ENCODE assay signal across 16 cellular contexts in the genomic region with DNA sequence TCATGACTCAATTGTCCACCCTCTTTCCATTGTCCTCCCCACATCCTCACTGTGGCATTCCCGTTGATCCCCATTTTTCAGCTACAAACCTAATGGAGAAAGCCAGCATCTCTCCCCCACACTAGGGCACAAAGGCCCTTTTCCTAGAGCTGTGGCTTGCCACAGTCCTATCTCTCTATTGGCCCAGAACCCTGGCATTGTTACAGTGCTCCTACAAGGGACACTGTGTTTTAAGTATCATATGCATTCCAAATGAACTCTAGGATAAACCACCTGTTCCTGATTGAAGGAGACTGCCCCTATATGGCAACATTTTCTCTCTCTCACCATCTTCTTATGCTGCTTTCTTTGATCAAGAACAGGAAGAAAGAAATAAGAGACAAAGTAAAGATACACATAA.
"Had no signal": no experiment of that assay in that cellular context is flagged by ENCODE, and none has a peak within 500 bp of the region (broad histone marks: within the 10 kb centered on the region; RNA-seq: fewer than 3 reads in every experiment).

No MANE protein-coding gene starts in this region.

- H3K36me3 Mint-ChIP-seq: activated CD4-positive, alpha-beta memory T cell treated with anti-CD3 and anti-CD28 coated beads for 36 hours; natural killer cell treated with Interleukin-12 subunit alpha and Interleukin-12 subunit beta and Interleukin-15 and Interleukin-18, amount 100 ng/mL, for 72 hours had no signal

- H3K27me3 Mint-ChIP-seq: activated CD4-positive, alpha-beta memory T cell treated with anti-CD3 and anti-CD28 coated beads for 36 hours; memory B cell; natural killer cell treated with Interleukin-12 subunit alpha and Interleukin-12 subunit beta and Interleukin-15 and Interleukin-18, amount 100 ng/mL, for 72 hours had no signal

- DNase-seq: activated CD4-positive, alpha-beta memory T cell treated with anti-CD3 and anti-CD28 coated beads for 36 hours; activated CD4-positive, alpha-beta T cell treated with anti-CD3 and anti-CD28 coated beads for 1 hour; activated gamma-delta T cell treated with Interleukin-2 at 50 U/mL for 16 hours; activated T-cell treated with anti-CD3 and anti-CD28 coated beads, Interleukin-2, amount 50 U/mL, for 48 hours; dorsolateral prefrontal cortex; islet precursor cell; stimulated activated CD4-positive, alpha-beta T cell treated with anti-CD3 and anti-CD28 coated beads, Interleukin-2, amount 100 ng/mL, for 48 hours; stimulated activated naive CD4-positive, alpha-beta T cell; SW 1271; upper lobe of left lung had no signal

- H3K4me3 Mint-ChIP-seq: activated CD4-positive, alpha-beta memory T cell treated with anti-CD3 and anti-CD28 coated beads for 36 hours; memory B cell; natural killer cell treated with Interleukin-12 subunit alpha and Interleukin-12 subunit beta and Interleukin-15 and Interleukin-18, amount 100 ng/mL, for 72 hours had no signal

- H3K27ac Mint-ChIP-seq: activated CD4-positive, alpha-beta memory T cell treated with anti-CD3 and anti-CD28 coated beads for 36 hours; memory B cell; natural killer cell treated with Interleukin-12 subunit alpha and Interleukin-12 subunit beta and Interleukin-15 and Interleukin-18, amount 100 ng/mL, for 72 hours had no signal

- H3K9me3 ChIP-seq: gastroesophageal sphincter, suprapubic skin, upper lobe of left lung had no signal

- H3K36me3 ChIP-seq: gastroesophageal sphincter, suprapubic skin, upper lobe of left lung had no signal

- H3K4me3 ChIP-seq: dorsolateral prefrontal cortex, gastroesophageal sphincter, suprapubic skin, upper lobe of left lung had no signal

- ATAC-seq: gastroesophageal sphincter, left lobe of liver had no signal

- H3K27me3 ChIP-seq: dorsolateral prefrontal cortex, gastroesophageal sphincter, suprapubic skin, upper lobe of left lung had no signal

- H3K27ac ChIP-seq: gastroesophageal sphincter, suprapubic skin, upper lobe of left lung, VCaP had no signal

- H3K4me1 ChIP-seq: suprapubic skin, upper lobe of left lung had no signal
